Comparison of ENCODE assay signal across 9 cellular contexts in genomic region chr14:23160924-23161522, GRCh38. TPM values are rescaled to one million over a fixed set of nuclear protein-coding genes. Genes with fewer than 3 reads are reported as not detected.
A peak's percentile ranks its signal among the peaks of the same experiment; 100 is the strongest.
DNase-seq lines count a peak whose midpoint lies in the region; ATAC-seq and TF ChIP-seq lines count a peak whose summit lies in the region.
"Had no signal": no experiment of that assay in that cellular context is flagged by ENCODE, and none has a peak within 500 bp of the region (broad histone marks: within the 10 kb centered on the region; RNA-seq: fewer than 3 reads in every experiment).

No MANE protein-coding gene starts in this region.

- H3K18ac ChIP-seq in neuronal stem cell (ENCODE audit: low read length) = peak overlapping the region; percentile 58

- ATAC-seq in GM19455 (IDR thresholded peaks at IDR 0.05; ENCODE audit: unreplicated experiment) (no peak), GM21619 (IDR thresholded peaks at IDR 0.05; ENCODE audit: unreplicated experiment) (no peak), HG02973 (IDR thresholded peaks at IDR 0.05; ENCODE audit: unreplicated experiment) (no peak)

- DNase-seq in ELR (ENCODE audit: low read depth) (peak; percentile 55), SK-N-SH (no peak), fibroblast of the aortic adventitia (ENCODE audit: low read depth) (peak; percentile 91), neuronal stem cell (ENCODE audit: low spot score) (no peak)
- DNase-seq in effector CD4-positive, alpha-beta T cell = no peak

- H3K27me3 ChIP-seq in SK-N-SH (ENCODE audit: insufficient read depth) = no peaks in the 10 kb centered on the region
- H3K27me3 ChIP-seq in neuronal stem cell (ENCODE audit: control insufficient read depth in 3 of 3, insufficient read depth in 3 of 3, low read depth in 1 of 3, low read length in 3 of 3) = no peaks in the 10 kb centered on the region

- no peak overlapping the region for H4K91ac ChIP-seq in neuronal stem cell (ENCODE audit: low read depth, low read length, poor library complexity)

- no peak overlapping the region for H4K8ac ChIP-seq in neuronal stem cell (ENCODE audit: low read depth, low read length)

- no peaks in the 10 kb centered on the region for H3K79me1 ChIP-seq in neuronal stem cell (ENCODE audit: low read depth, low read length)

- H2BK120ac ChIP-seq in neuronal stem cell (ENCODE audit: low read depth, low read length) = no peak overlapping the region

- H3K23ac ChIP-seq in neuronal stem cell (ENCODE audit: low read depth, low read length, poor library complexity) = no peak overlapping the region

- POLR2A ChIA-PET in SK-N-SH (lab: Yijun Ruan, JAX) = no interaction called here

- CTCF ChIA-PET in SK-N-SH (lab: Yijun Ruan, JAX) = interaction anchor here (0.8 kb wide), 1 partner anchor 70 kb away, joined by 3 read pairs; no protein-coding TSS in a partner anchor

- no peaks in the 10 kb centered on the region for H3K36me3 ChIP-seq in SK-N-SH (replicated peaks in 1 of 2; ENCODE audit: control insufficient read depth in 1 of 2, insufficient read depth in 2 of 2, low read length in 1 of 2)
- H3K36me3 ChIP-seq in neuronal stem cell (replicated peaks in 1 of 2; ENCODE audit: control insufficient read depth in 2 of 2, insufficient read depth in 2 of 2, low read length in 2 of 2) = peaks cover 0 to 5% of the 10 kb centered on the region in 2 donors

- peaks cover 0 to 17% of the 10 kb centered on the region in 2 experiments; a peak in 2 of 4 replicates for H3K4me1 ChIP-seq in SK-N-SH (ENCODE audit: control insufficient read depth in 1 of 2, insufficient read depth in 2 of 2, low read depth in 1 of 2, low read length in 1 of 2)
- peaks cover 11 to 21% of the 10 kb centered on the region in 2 donors for H3K4me1 ChIP-seq in neuronal stem cell (ENCODE audit: control insufficient read depth in 2 of 2, insufficient read depth in 1 of 2, low read depth in 1 of 2, low read length in 2 of 2)

- H3K9me3 ChIP-seq in SK-N-SH = no peaks in the 10 kb centered on the region
- no peaks in the 10 kb centered on the region for H3K9me3 ChIP-seq in neuronal stem cell (replicated peaks in 1 of 2; ENCODE audit: control insufficient read depth in 2 of 2, insufficient read depth in 1 of 2, low read depth in 1 of 2, low read length in 2 of 2)

- no peak overlapping the region for H3K4ac ChIP-seq in neuronal stem cell (ENCODE audit: low read length)

- H2BK12ac ChIP-seq in neuronal stem cell (ENCODE audit: low read length) = no peak overlapping the region

- H2AFZ ChIP-seq in SK-N-SH (ENCODE audit: low read depth) = 0 out of 2 replicates have a peak overlapping the region, but pooled peaks have one; percentile 48
- peak overlapping the region; percentile 88 for H2AFZ ChIP-seq in neuronal stem cell (ENCODE audit: low read length)

- H3K9me2 ChIP-seq in SK-N-SH = no peaks in the 10 kb centered on the region

- no peak overlapping the region for H2BK15ac ChIP-seq in neuronal stem cell (ENCODE audit: low read length)

- H3K27ac ChIP-seq in SK-N-SH (ENCODE audit: low read depth in 2 of 2, low read length in 1 of 2) (no peak overlapping the region; a peak in 1 of 4 replicates), neuronal stem cell (replicated peaks; ENCODE audit: low read length) (peak overlapping the region; percentile 39)

- H3K9ac ChIP-seq in SK-N-SH = no peak overlapping the region
- H3K9ac ChIP-seq in neuronal stem cell (ENCODE audit: low read depth, low read length, poor library complexity) = no peak overlapping the region

- TF ChIP-seq CTCF in SK-N-SH (IDR thresholded peaks at IDR 0.05) (no peak), fibroblast of the aortic adventitia (IDR thresholded peaks at IDR 0.05; ENCODE audit: insufficient read depth, low read length) (no peak)

- no peaks in the 10 kb centered on the region for H4K20me1 ChIP-seq in SK-N-SH (ENCODE audit: insufficient read depth)

- no peak overlapping the region for H2AK5ac ChIP-seq in neuronal stem cell (ENCODE audit: low read depth, low read length)

- WGBS in SK-N-SH (ENCODE audit: low lambda C conversion rate) = 47% methylated on average over 11 of the region's 11 CpGs
- no CpG with 5 or more reads among the region's 11 CpGs for WGBS in neuronal stem cell (ENCODE audit: extremely low coverage in 2 of 2, insufficient read length in 2 of 2, insufficient replicate concordance in 1 of 2), 2 donors

- H3F3A ChIP-seq in SK-N-SH (replicated peaks; ENCODE audit: insufficient read depth) = no peaks in the 10 kb centered on the region

- no peak for TF ChIP-seq EP300 in SK-N-SH (IDR thresholded peaks at IDR 0.05; ENCODE audit: borderline replicate concordance in 1 of 2, low read depth in 1 of 2, low read length in 1 of 2)

- H2BK5ac ChIP-seq in neuronal stem cell (ENCODE audit: low read length) = no peak overlapping the region

- peak overlapping the region; percentile 31 for H3K4me2 ChIP-seq in SK-N-SH
- H3K4me2 ChIP-seq in neuronal stem cell (ENCODE audit: insufficient read depth, low read length, poor library complexity, severe bottlenecking) = no peak overlapping the region

- TF ChIP-seq RAD21 in SK-N-SH (IDR thresholded peaks at IDR 0.05; ENCODE audit: low read length) = no peak

- no peaks in the 10 kb centered on the region for H3K79me2 ChIP-seq in SK-N-SH (ENCODE audit: insufficient read depth)

- H3K4me3 ChIP-seq in SK-N-SH (ENCODE audit: low read depth in 2 of 2, low read length in 1 of 2) (no peak overlapping the region), fibroblast of the aortic adventitia (ENCODE audit: low read depth, low read length) (no peak overlapping the region), neuronal stem cell (ENCODE audit: low read length in 2 of 2) (no peak overlapping the region)

- no peak overlapping the region for H3K14ac ChIP-seq in neuronal stem cell (ENCODE audit: low read length)

TF ChIP-seq in SK-N-SH, 30 proteins besides CTCF, POLR2A, EP300 and RAD21 (continues in another document):
- TF ChIP-seq MAX (IDR thresholded peaks at IDR 0.05; ENCODE audit: low read depth) (no peak), FOXM1 (IDR thresholded peaks at IDR 0.05; ENCODE audit: low read depth) (no peak), TAF1 (IDR thresholded peaks at IDR 0.05; ENCODE audit: borderline replicate concordance, low read depth, low read length) (no peak), USF2 (IDR thresholded peaks at IDR 0.05; ENCODE audit: borderline replicate concordance, low read depth, low read length) (no peak), ZBTB33 (IDR thresholded peaks at IDR 0.05; ENCODE audit: borderline replicate concordance, low read depth) (no peak), YY1 (IDR thresholded peaks at IDR 0.05; ENCODE audit: low read depth) (no peak), RFX5 (IDR thresholded peaks at IDR 0.05; ENCODE audit: low read length) (no peak)

RNA-seq across cellular contexts. Expression of gene SLC7A8, which starts 22.4 kb away (rescaled TPM):
- polyA plus RNA-seq in SK-N-SH (2012; rRNA removed) = 0.96 and 1.4 TPM in 2 replicates
- 0.75 and 1.4 TPM in 2 replicates for polyA plus RNA-seq in SK-N-SH (2012; cell fraction: cytosol; rRNA removed)
- polyA plus RNA-seq in SK-N-SH (2012; cell fraction: nucleus; rRNA removed) = 1.1 and 1.2 TPM in 2 replicates
- 11.7 and 37.5 TPM in 2 replicates for total RNA-seq in fibroblast of the aortic adventitia (ENCODE audit: low replicate concordance)
- polyA plus RNA-seq in neuronal stem cell (2013, experiment 1 of 2) = 43.4 TPM
- 43.3 TPM for polyA plus RNA-seq in neuronal stem cell (2013, experiment 2 of 2)

RNA-seq across cellular contexts. Expression of gene CEBPE, which starts 42.0 kb away (rescaled TPM):
- polyA plus RNA-seq in SK-N-SH (2012; rRNA removed) = not detected in 2 replicates
- not detected in 2 replicates for polyA plus RNA-seq in SK-N-SH (2012; cell fraction: cytosol; rRNA removed)
- not detected in 2 replicates for polyA plus RNA-seq in SK-N-SH (2012; cell fraction: nucleus; rRNA removed)
- total RNA-seq in fibroblast of the aortic adventitia (ENCODE audit: low replicate concordance) = not detected in 2 replicates
- polyA plus RNA-seq in neuronal stem cell (2013, experiment 1 of 2) = not detected
- not detected for polyA plus RNA-seq in neuronal stem cell (2013, experiment 2 of 2)
- total RNA-seq: dermis microvascular lymphatic vessel endothelial cell had no signal

RNA-seq across cellular contexts. Expression of gene CIROP, which starts 56.2 kb away (rescaled TPM):
- not detected in 2 replicates for polyA plus RNA-seq in SK-N-SH (2012; rRNA removed)
- not detected in 2 replicates for polyA plus RNA-seq in SK-N-SH (2012; cell fraction: cytosol; rRNA removed)
- not detected in 2 replicates for polyA plus RNA-seq in SK-N-SH (2012; cell fraction: nucleus; rRNA removed)
- 1.8 TPM in 1 of 2 replicates, not detected in the other for total RNA-seq in fibroblast of the aortic adventitia (ENCODE audit: low replicate concordance)
- polyA plus RNA-seq in neuronal stem cell (2013, experiment 1 of 2) = not detected
- polyA plus RNA-seq in neuronal stem cell (2013, experiment 2 of 2) = not detected
- total RNA-seq: dermis microvascular lymphatic vessel endothelial cell had no signal

Comparison
In these comparisons a context has a peak if more than half of its experiments do, and no peak if none do; other contexts are left out.
1. DNase-seq: peak in ELR (single experiment) and fibroblast of the aortic adventitia (single experiment); none in SK-N-SH (single experiment), neuronal stem cell (single experiment) and effector CD4-positive, alpha-beta T cell (single experiment).